Comparison of ENCODE assay signal across 16 cellular contexts in genomic region chr3:22016197-22016596, GRCh38.
DNase-seq lines count a peak whose midpoint lies in the region; ATAC-seq and TF ChIP-seq lines count a peak whose summit lies in the region.
"Had no signal": no experiment of that assay in that cellular context is flagged by ENCODE, and none has a peak within 500 bp of the region (broad histone marks: within the 10 kb centered on the region; RNA-seq: fewer than 3 reads in every experiment).

No MANE protein-coding gene starts in this region.

- H3K4me1 ChIP-seq in endodermal cell (ENCODE audit: control insufficient read depth, insufficient read depth, low read length) (peaks cover 16% of the 10 kb centered on the region), mesendoderm (ENCODE audit: control insufficient read depth, low read depth, low read length) (peaks cover 3% of the 10 kb centered on the region), thyroid gland (no peaks in the 10 kb centered on the region)
- H3K4me1 ChIP-seq: BLaER1, Caco-2 had no signal

- peak overlapping the region; percentile 53 for H3K56ac ChIP-seq in mesendoderm (ENCODE audit: low read length)

- no peak overlapping the region for H3K27ac ChIP-seq in endodermal cell (ENCODE audit: low read depth, low read length)
- peak overlapping the region; percentile 65 for H3K27ac ChIP-seq in mesendoderm (ENCODE audit: low read depth, low read length)
- no peak overlapping the region for H3K27ac ChIP-seq in thyroid gland
- H3K27ac ChIP-seq: 22Rv1, BLaER1 had no signal

- H3K9ac ChIP-seq in endodermal cell (ENCODE audit: extremely low read depth, low read length, poor library complexity, severe bottlenecking) = no peak overlapping the region
- no peak overlapping the region for H3K9ac ChIP-seq in mesendoderm (ENCODE audit: low read length)
- H3K9ac ChIP-seq: BLaER1 had no signal

- no peaks in the 10 kb centered on the region for H3K9me3 Mint-ChIP-seq in endodermal cell
- peaks cover 7 to 8% of the 10 kb centered on the region in 2 donors for H3K9me3 Mint-ChIP-seq in activated naive CD4-positive, alpha-beta T cell treated with anti-CD3 and anti-CD28 coated beads, Interleukin-2, amount 50 U/mL, for 72 hours

- ATAC-seq in activated naive CD4-positive, alpha-beta T cell treated with anti-CD3 and anti-CD28 coated beads, Interleukin-2, amount 50 U/mL, for 72 hours = no peak
- ATAC-seq: HCT116 had no signal

- H2BK120ac ChIP-seq in mesendoderm (ENCODE audit: low read depth, low read length) = no peak overlapping the region

- 57 to 60% methylated on average over 1 to 4 of the region's 4 CpGs for WGBS in endodermal cell (ENCODE audit: insufficient coverage in 1 of 2, insufficient read length in 1 of 2), 2 experiments
- no CpG with 5 or more reads among the region's 4 CpGs for WGBS in mesendoderm (ENCODE audit: extremely low coverage, insufficient coverage, low lambda C conversion rate)
- WGBS in thyroid gland, 2 donors = 35 to 39% methylated on average over 4 of the region's 4 CpGs

- DNase-seq in NCI-H82 (lab: John Stamatoyannopoulos, UW) (peak; percentile 0), NCI-H82 treated with DMSO at 0.1 percent for 48 hours (lab: John Stamatoyannopoulos, UW; ENCODE audit: unreplicated experiment) (no peak), endodermal cell (no peak), mesendoderm (peak; percentile 76), NCI-H1694 treated with DMSO at 0.1 percent for 48 hours (lab: John Stamatoyannopoulos, UW) (no peak), thyroid gland (no peak)
- no peak for DNase-seq in activated naive CD4-positive, alpha-beta T cell treated with anti-CD3 and anti-CD28 coated beads, Interleukin-2, amount 50 U/mL, for 72 hours (ENCODE audit: low spot score in 2 of 2)
- DNase-seq: AML-193; Caco-2; CD8-positive, alpha-beta memory T cell; DND-41; GDM1 had no signal

- H3K4me3 Mint-ChIP-seq in endodermal cell = no peak overlapping the region
- H3K4me3 Mint-ChIP-seq: CD8-positive, alpha-beta memory T cell; IgD-negative memory B cell had no signal

- H3K9me3 ChIP-seq in endodermal cell (ENCODE audit: control insufficient read depth, low read length) (no peaks in the 10 kb centered on the region), thyroid gland (no peaks in the 10 kb centered on the region)
- H3K9me3 ChIP-seq: BLaER1, Caco-2 had no signal

- peak overlapping the region; percentile 20 for H3K4me3 ChIP-seq in endodermal cell (ENCODE audit: low read length)
- no peak overlapping the region for H3K4me3 ChIP-seq in mesendoderm (ENCODE audit: low read length)
- H3K4me3 ChIP-seq in thyroid gland (replicated peaks in 1 of 3) = no peak overlapping the region
- H3K4me3 ChIP-seq: BLaER1 had no signal

- H3K18ac ChIP-seq in mesendoderm (ENCODE audit: low read length) = no peak overlapping the region

- no peak overlapping the region for H2BK15ac ChIP-seq in mesendoderm (replicated peaks; ENCODE audit: low read depth)

- H3K23ac ChIP-seq in mesendoderm (ENCODE audit: low read length) = no peak overlapping the region

- H3K27ac Mint-ChIP-seq in endodermal cell = no peak overlapping the region
- no peak overlapping the region for H3K27ac Mint-ChIP-seq in activated naive CD4-positive, alpha-beta T cell treated with anti-CD3 and anti-CD28 coated beads, Interleukin-2, amount 50 U/mL, for 72 hours
- H3K27ac Mint-ChIP-seq: CD8-positive, alpha-beta memory T cell; IgD-negative memory B cell had no signal

- no peak for TF ChIP-seq POLR2A in thyroid gland (IDR thresholded peaks at IDR 0.05)

- H2BK5ac ChIP-seq in mesendoderm (ENCODE audit: low read length) = no peak overlapping the region

- H3K27me3 Mint-ChIP-seq in endodermal cell (ENCODE audit: insufficient read depth) = no peaks in the 10 kb centered on the region
- H3K27me3 Mint-ChIP-seq: CD8-positive, alpha-beta memory T cell; IgD-negative memory B cell had no signal

- H3K27me3 ChIP-seq in endodermal cell (ENCODE audit: control insufficient read depth, insufficient read depth, low read length, poor library complexity, severe bottlenecking) (no peaks in the 10 kb centered on the region), mesendoderm (ENCODE audit: insufficient read depth, low read length, poor library complexity) (no peaks in the 10 kb centered on the region), thyroid gland (no peaks in the 10 kb centered on the region)
- H3K27me3 ChIP-seq: BLaER1 had no signal

- H4K5ac ChIP-seq in mesendoderm (ENCODE audit: low read length) = no peak overlapping the region

- H3K36me3 ChIP-seq in endodermal cell (ENCODE audit: control insufficient read depth, insufficient read depth, low read length) (no peaks in the 10 kb centered on the region), mesendoderm (ENCODE audit: control insufficient read depth, insufficient read depth, low read length) (no peaks in the 10 kb centered on the region), thyroid gland (no peaks in the 10 kb centered on the region)
- H3K36me3 ChIP-seq: BLaER1 had no signal

- H3K79me2 ChIP-seq in mesendoderm (ENCODE audit: control insufficient read depth, insufficient read depth, low read length) = no peaks in the 10 kb centered on the region

- intact Hi-C loops in thyroid gland (cut with DNase I) = no loop called here

- no peak overlapping the region for H4K8ac ChIP-seq in mesendoderm (ENCODE audit: low read depth, low read length)

- peaks cover 31% of the 10 kb centered on the region for H3K4me1 Mint-ChIP-seq in endodermal cell
- H3K4me1 Mint-ChIP-seq: CD8-positive, alpha-beta memory T cell; IgD-negative memory B cell had no signal

- no peak for TF ChIP-seq CTCF in endodermal cell (conservative IDR thresholded peaks at IDR 0.05)
- no peak for TF ChIP-seq CTCF in thyroid gland (IDR thresholded peaks at IDR 0.05)

- no peak overlapping the region for H2AK5ac ChIP-seq in mesendoderm (ENCODE audit: low read length)

- no peak overlapping the region for H3K4ac ChIP-seq in mesendoderm (ENCODE audit: low read depth, low read length)

- no peaks in the 10 kb centered on the region for H3K79me1 ChIP-seq in mesendoderm (ENCODE audit: low read length)

- H3K4me2 ChIP-seq in mesendoderm (ENCODE audit: low read length) = no peak overlapping the region
- H3K4me2 ChIP-seq: BLaER1 had no signal

- no peaks in the 10 kb centered on the region for H3K36me3 Mint-ChIP-seq in endodermal cell (ENCODE audit: low read depth)
- H3K36me3 Mint-ChIP-seq in activated naive CD4-positive, alpha-beta T cell treated with anti-CD3 and anti-CD28 coated beads, Interleukin-2, amount 50 U/mL, for 72 hours = no peaks in the 10 kb centered on the region
- H3K36me3 Mint-ChIP-seq: CD8-positive, alpha-beta memory T cell; IgD-negative memory B cell had no signal

Comparison
In these comparisons a context has a peak if more than half of its experiments do, and no peak if none do; other contexts are left out.
1. DNase-seq: peak in NCI-H82 (single experiment) and mesendoderm (single experiment); none in NCI-H82 treated with DMSO at 0.1 percent for 48 hours (single experiment), endodermal cell (single experiment), NCI-H1694 treated with DMSO at 0.1 percent for 48 hours (single experiment), activated naive CD4-positive, alpha-beta T cell treated with anti-CD3 and anti-CD28 coated beads, Interleukin-2, amount 50 U/mL, for 72 hours (0 of 2) and thyroid gland (0 of 2).